In genomic region chr5:115543365-115543700, GRCh38 we compare ENCODE assay signal across 8 cellular contexts. TPM values are rescaled to one million over a fixed set of nuclear protein-coding genes. Genes with fewer than 3 reads are reported as not detected.
DNase-seq lines count a peak whose midpoint lies in the region; ATAC-seq, FAIRE-seq and TF ChIP-seq lines count a peak whose summit lies in the region.

No MANE protein-coding gene starts in this region.

- H3K4me3 ChIP-seq in Peyer's patch (peak overlapping the region; percentile 71 to 81 (median 74)), pancreas (peak overlapping the region in 3 of 4 donors; percentile 66 to 73 (median 66))

- TF ChIP-seq CTCF in Peyer's patch (IDR thresholded peaks at IDR 0.05) (no peak), pancreas (IDR thresholded peaks at IDR 0.05) (no peak), D721Med (IDR thresholded peaks at IDR 0.05; ENCODE audit: insufficient read depth, missing control alignments) (no peak)

- TF ChIP-seq POLR2A in Peyer's patch (IDR thresholded peaks at IDR 0.05) (peak; percentile 29 to 65), erythroblast (IDR thresholded peaks at IDR 0.05; ENCODE audit: low read length) (no peak)

- DNase-seq in Peyer's patch: peak in 1 of 3 donors; percentile 66
- peak; percentile 51 to 63 for DNase-seq in erythroblast (lab: John Stamatoyannopoulos, UW)
- DNase-seq in pancreas: no peak
- DNase-seq in AG20443 (ENCODE audit: low spot score): no peak
- DNase-seq in D721Med (ENCODE audit: insufficient read length, low spot score): no peak
- DNase-seq in NCI-H187 treated with DMSO at 0.1 percent for 48 hours (lab: John Stamatoyannopoulos, UW): no peak

- ATAC-seq in pancreas (no peak), GM19035 (IDR thresholded peaks at IDR 0.05; ENCODE audit: unreplicated experiment) (no peak)

- 1 to 3% methylated on average over 8 of the region's 8 CpGs for WGBS in pancreas, 2 donors

- H3K4me1 ChIP-seq in ES-I3 (ENCODE audit: insufficient read depth, low read length) (peaks cover 9% of the 10 kb centered on the region), Peyer's patch (peaks cover 0 to 20% (median 5%) of the 10 kb centered on the region in 4 donors), pancreas (peaks cover 16 to 29% (median 20%) of the 10 kb centered on the region in 3 donors)

- H3K36me3 ChIP-seq in ES-I3 (ENCODE audit: insufficient read depth, low read length) (no peaks in the 10 kb centered on the region; the same call in 1 of the 2 replicates), Peyer's patch (peaks cover 0 to 9% (median 0%) of the 10 kb centered on the region in 3 donors), pancreas (no peaks in the 10 kb centered on the region)

- intact Hi-C loops in pancreas (cut with DNase I): no loop called here

- no peak for FAIRE-seq in pancreas (lab: Jason Lieb, UNC)
- no peak for FAIRE-seq in D721Med (lab: Jason Lieb, UNC)

- H3K27ac ChIP-seq in Peyer's patch (peak overlapping the region; percentile 96 to 99 (median 97)), pancreas (peak overlapping the region; percentile 89 to 99 (median 97))

- peaks cover 8% of the 10 kb centered on the region; the same call in 1 of the 2 replicates for H3K9me3 ChIP-seq in ES-I3 (ENCODE audit: control insufficient read depth, insufficient read depth, low read length)
- H3K9me3 ChIP-seq in Peyer's patch: no peaks in the 10 kb centered on the region
- no peaks in the 10 kb centered on the region for H3K9me3 ChIP-seq in pancreas

- peak overlapping the region; percentile 85 for H3K9ac ChIP-seq in ES-I3 (ENCODE audit: low read depth, low read length)

- no peaks in the 10 kb centered on the region for H3K27me3 ChIP-seq in Peyer's patch
- H3K27me3 ChIP-seq in pancreas: no peaks in the 10 kb centered on the region

RNA-seq across cellular contexts. Expression of gene FEM1C, which starts 1.2 kb away (rescaled TPM):
- total RNA-seq in Peyer's patch (10 to 100 TPM; 17.3 to 31.9 (median 28.2) TPM), pancreas (10 to 100 TPM in 1 of 6 donors, 1 to 10 TPM in 5; 5.9 to 11.2 (median 8.0) TPM)
- 1 to 10 TPM; 3.2 to 4.4 TPM for polyA plus RNA-seq in pancreas

RNA-seq across cellular contexts. Expression of gene TICAM2, which starts 58.9 kb away (rescaled TPM):
- total RNA-seq in Peyer's patch (1 to 10 TPM in 1 of 4 donors, under 1 TPM in 1, not detected in 2; 0.80 to 3.3 TPM), pancreas (1 to 10 TPM; 1.6 to 3.4 (median 2.2) TPM)
- 1 to 10 TPM; 1.4 to 1.9 TPM for polyA plus RNA-seq in pancreas

Comparison
In these comparisons a context has a peak if more than half of its experiments do, and no peak if none do; other contexts are left out.
1. DNase-seq: peak in erythroblast (2 of 2); none in pancreas (0 of 6), AG20443 (single experiment), D721Med (single experiment) and NCI-H187 treated with DMSO at 0.1 percent for 48 hours (single experiment).